ENCODE assay signal across 16 cellular contexts in genomic region chr12:8773456-8773855, GRCh38. TPM values are rescaled to one million over a fixed set of nuclear protein-coding genes. Genes with fewer than 3 reads are reported as not detected.
"Had no signal": no experiment of that assay in that cellular context is flagged by ENCODE, and none has a peak within 500 bp of the region (broad histone marks: within the 10 kb centered on the region; RNA-seq: fewer than 3 reads in every experiment).

No MANE protein-coding gene starts in this region.

- H3K27ac ChIP-seq: neutrophil, parathyroid adenoma, suprapubic skin, upper lobe of left lung had no signal

- H3K4me1 ChIP-seq: parathyroid adenoma, suprapubic skin had no signal

- H3K9me3 ChIP-seq: mucosa of descending colon, neutrophil, suprapubic skin, upper lobe of left lung had no signal

- DNase-seq: activated CD4-positive, alpha-beta memory T cell treated with anti-CD3 and anti-CD28 coated beads, Interleukin-2, amount 10 ng/mL, durations not matched to agents 7 days and 5 days; activated CD4-positive, alpha-beta T cell treated with anti-CD3 and anti-CD28 coated beads for 4 hours; activated naive CD4-positive, alpha-beta T cell treated with anti-CD3 and anti-CD28 coated beads, Interleukin-2, amount 50 U/mL, for 16 hours; activated T-cell treated with anti-CD3 and anti-CD28 coated beads, Interleukin-2, amount 50 U/mL, for 24 hours; effector CD8-positive, alpha-beta T cell; foreskin melanocyte; mucosa of descending colon; naive thymus-derived CD4-positive, alpha-beta T cell; T-helper 17 cell had no signal

- H2AFZ ChIP-seq: parathyroid adenoma had no signal

- H3K9ac ChIP-seq: parathyroid adenoma had no signal

- ATAC-seq: left lobe of liver; mucosa of descending colon; naive thymus-derived CD4-positive, alpha-beta T cell; T-helper 17 cell had no signal

- H3K27me3 ChIP-seq: neutrophil, suprapubic skin, upper lobe of left lung had no signal

- H3K4me3 ChIP-seq: mucosa of descending colon, smooth muscle cell, suprapubic skin, upper lobe of left lung had no signal

- H3K4me2 ChIP-seq: smooth muscle cell had no signal

RNA-seq across cellular contexts. Expression of gene A2ML1, which starts 49.0 kb away (rescaled TPM):
- total RNA-seq: activated CD4-positive, alpha-beta memory T cell treated with anti-CD3 and anti-CD28 coated beads, Interleukin-2, amount 10 ng/mL, durations not matched to agents 7 days and 5 days; fibroblast of lung; left lobe of liver; naive thymus-derived CD4-positive, alpha-beta T cell; T-helper 17 cell had no signal
- polyA plus RNA-seq: fibroblast of lung; naive thymus-derived CD4-positive, alpha-beta T cell had no signal
